Comparison of ENCODE assay signal across 20 cellular contexts in genomic region chr20:1417790-1418189, GRCh38. TPM values are rescaled to one million over a fixed set of nuclear protein-coding genes. Genes with fewer than 3 reads are reported as not detected.
A peak's percentile ranks its signal among the peaks of the same experiment; 100 is the strongest.
DNase-seq lines count a peak whose midpoint lies in the region; ATAC-seq and TF ChIP-seq lines count a peak whose summit lies in the region.
"Had no signal": no experiment of that assay in that cellular context is flagged by ENCODE, and none has a peak within 500 bp of the region (broad histone marks: within the 10 kb centered on the region; RNA-seq: fewer than 3 reads in every experiment).

No MANE protein-coding gene starts in this region.

- no peak overlapping the region for H3T11ph ChIP-seq in H9 (ENCODE audit: low read length)

- H3K27me3 ChIP-seq in GM23248 (replicated peaks; ENCODE audit: insufficient read depth) (no peaks in the 10 kb centered on the region), PC-9 (ENCODE audit: insufficient read depth, low read depth) (no peaks in the 10 kb centered on the region), H9 (ENCODE audit: insufficient read depth, low read length) (no peaks in the 10 kb centered on the region)

- no peak overlapping the region for H3K4ac ChIP-seq in H9 (ENCODE audit: low read depth, low read length)

- H3K27me3 Mint-ChIP-seq in osteocyte (ENCODE audit: unreplicated experiment) = no peaks in the 10 kb centered on the region
- peaks cover 10% of the 10 kb centered on the region for H3K27me3 Mint-ChIP-seq in H9 (ENCODE audit: low read depth)
- H3K27me3 Mint-ChIP-seq: IgD-negative memory B cell had no signal

- no peak for ATAC-seq in HG02885 (IDR thresholded peaks at IDR 0.05; ENCODE audit: poor library complexity, unreplicated experiment)

- H3K56ac ChIP-seq in H9 (ENCODE audit: insufficient read length, low read depth, low read length) = no peak overlapping the region

- H3K27ac Mint-ChIP-seq in osteocyte (ENCODE audit: unreplicated experiment) (no peak overlapping the region), H9 (no peak overlapping the region)

- no peaks in the 10 kb centered on the region for H3K23me2 ChIP-seq in H9 (ENCODE audit: insufficient read length, low read depth, low read length, poor library complexity, severe bottlenecking)

- H2AFZ ChIP-seq in GM23248 (no peak overlapping the region), PC-9 (no peak overlapping the region), H9 (ENCODE audit: low read length) (no peak overlapping the region)

- POLR2A ChIA-PET in PC-9 (lab: Charles Lee; ENCODE audit: unreplicated experiment) = interaction anchor here (0.6 to 0.9 kb wide), 2 partner anchors 25 to 56 kb away, joined by 3 read pairs; partner anchors contain the start of gene FKBP1A

- BruUV-seq in PC-9 (replicated peaks; lab: Mats Ljungman, UMichigan) = no TSS peak

- H3F3A ChIP-seq in GM23248 (ENCODE audit: insufficient read depth) = peaks cover 36% of the 10 kb centered on the region
- H3F3A ChIP-seq in PC-9 (ENCODE audit: insufficient read depth, low read depth) = peaks cover 51% of the 10 kb centered on the region

- H2BK15ac ChIP-seq in H9 (ENCODE audit: low read depth, low read length) = no peak overlapping the region

- H3K4me3 Mint-ChIP-seq in osteocyte (ENCODE audit: unreplicated experiment) (no peak overlapping the region), H9 (no peak overlapping the region)
- H3K4me3 Mint-ChIP-seq: IgD-negative memory B cell had no signal

- in situ Hi-C loops in GM23248 (cut with MboI) = no loop called here

- CTCF ChIA-PET in PC-9 (lab: Charles Lee) = no interaction called here

- H3K36me3 Mint-ChIP-seq in osteocyte (ENCODE audit: unreplicated experiment) = no peaks in the 10 kb centered on the region
- H3K36me3 Mint-ChIP-seq in H9 (ENCODE audit: insufficient read depth in 1 of 3, low read depth in 3 of 3) = peaks cover 2 to 6% (median 4%) of the 10 kb centered on the region in 3 experiments; a peak in 3 of 7 replicates
- H3K36me3 Mint-ChIP-seq: IgD-negative memory B cell had no signal

- peaks cover 27% of the 10 kb centered on the region for H3K4me1 Mint-ChIP-seq in osteocyte (ENCODE audit: unreplicated experiment)
- peaks cover 6 to 12% of the 10 kb centered on the region in 2 experiments for H3K4me1 Mint-ChIP-seq in H9

- H3K9me3 Mint-ChIP-seq in osteocyte (ENCODE audit: unreplicated experiment) (peaks cover 14% of the 10 kb centered on the region), H9 (peaks cover 17 to 37% of the 10 kb centered on the region in 2 experiments)

- peak overlapping the region; percentile 26; the same call in 1 of the 2 replicates for H3K9ac ChIP-seq in GM23248
- no peak overlapping the region for H3K9ac ChIP-seq in H9 (ENCODE audit: extremely low read depth, insufficient read length, low read length)

- H4K8ac ChIP-seq in H9 (replicated peaks; ENCODE audit: insufficient read length, low read depth, low read length) = no peak overlapping the region

- TF ChIP-seq CTCF in PC-9 (conservative IDR thresholded peaks at IDR 0.05) (no peak), osteocyte (IDR thresholded peaks at IDR 0.05) (no peak), H9 (conservative IDR thresholded peaks at IDR 0.05) (no peak)

- no peaks in the 10 kb centered on the region for H3K36me3 ChIP-seq in GM23248 (ENCODE audit: low read depth)
- no peaks in the 10 kb centered on the region for H3K36me3 ChIP-seq in PC-9 (ENCODE audit: low read depth)

- H2BK20ac ChIP-seq in H9 (ENCODE audit: low read depth, low read length, poor library complexity, severe bottlenecking) = no peak overlapping the region

- H2AK5ac ChIP-seq in H9 (ENCODE audit: insufficient read length, low read length) = no peak overlapping the region

- H3K4me2 ChIP-seq in GM23248 (ENCODE audit: unreplicated experiment) (peak overlapping the region; percentile 10), PC-9 (peak overlapping the region; percentile 50), H9 (ENCODE audit: insufficient read depth, insufficient read length, low read length) (no peak overlapping the region)

- no peak overlapping the region for H2BK12ac ChIP-seq in H9 (ENCODE audit: insufficient read length, low read depth, low read length)

- no peak overlapping the region for H3K23ac ChIP-seq in H9 (ENCODE audit: insufficient read length, low read depth, low read length)

- H3K27ac ChIP-seq in GM23248 (peak overlapping the region; percentile 86), PC-9 (peak overlapping the region; percentile 70), epithelial cell of prostate (peak overlapping the region; percentile 90), H9 (ENCODE audit: insufficient read length, low read depth, low read length) (no peak overlapping the region)
- H3K27ac ChIP-seq: C4-2B, HL-60 had no signal

- H3K18ac ChIP-seq in H9 (ENCODE audit: insufficient read length, low read depth, low read length) = no peak overlapping the region

- no peaks in the 10 kb centered on the region for H3K79me2 ChIP-seq in GM23248 (ENCODE audit: insufficient read depth)
- H3K79me2 ChIP-seq in PC-9 (ENCODE audit: low read depth) = no peaks in the 10 kb centered on the region
- H3K79me2 ChIP-seq in H9 (ENCODE audit: insufficient read depth, low read length) = no peaks in the 10 kb centered on the region

- intact Hi-C loops in PC-9 (cut with micrococcal nuclease; ENCODE audit: unreplicated experiment) = no loop called here

- no peak overlapping the region for H2BK120ac ChIP-seq in H9 (ENCODE audit: low read depth, low read length, poor library complexity, severe bottlenecking)

- H3K4me1 ChIP-seq in GM23248 (ENCODE audit: insufficient read depth) (peaks cover 44% of the 10 kb centered on the region), PC-9 (replicated peaks; ENCODE audit: insufficient read depth) (peaks cover 56% of the 10 kb centered on the region), H9 (ENCODE audit: insufficient read depth, low read length) (no peaks in the 10 kb centered on the region)

- no peaks in the 10 kb centered on the region for H4K20me1 ChIP-seq in GM23248 (ENCODE audit: insufficient read depth)
- H4K20me1 ChIP-seq in PC-9 (ENCODE audit: insufficient read depth) = no peaks in the 10 kb centered on the region
- no peaks in the 10 kb centered on the region for H4K20me1 ChIP-seq in H9 (ENCODE audit: control insufficient read depth, insufficient read depth, insufficient read length)

- H4K5ac ChIP-seq in H9 (ENCODE audit: insufficient read length, low read depth, low read length) = no peak overlapping the region

- DNase-seq in GM23248 (no peak), PC-9 (no peak), epithelial cell of prostate (ENCODE audit: low read depth, low spot score) (no peak), osteocyte (ENCODE audit: extremely low spot score, unreplicated experiment) (peak; percentile 54), foreskin melanocyte (no peak), NCI-H2171 (lab: John Stamatoyannopoulos, UW) (no peak), H9 (no peak)
- DNase-seq: ACHN; DMS79; Karpas-422; NCI-H1436 treated with DMSO at 0.1 percent for 48 hours; NCI-H2081 treated with DMSO at 0.1 percent for 48 hours; NCI-H510A; NCI-H748 treated with DMSO at 0.1 percent for 48 hours; NK-92 treated with Interleukin-12 subunit alpha and Interleukin-12 subunit beta, amount 100 ng/mL, for 24 hours; SIG-M5 had no signal

- H3K9me2 ChIP-seq in GM23248 (ENCODE audit: insufficient read depth) = no peaks in the 10 kb centered on the region
- H3K9me2 ChIP-seq in PC-9 (ENCODE audit: insufficient read depth) = no peaks in the 10 kb centered on the region

- no peak overlapping the region for H4K91ac ChIP-seq in H9 (ENCODE audit: insufficient read length, low read depth, low read length)

- H3K4me3 ChIP-seq in GM23248 = no peak overlapping the region
- H3K4me3 ChIP-seq in PC-9 = no peak overlapping the region

- no peak overlapping the region for H3K14ac ChIP-seq in H9 (ENCODE audit: insufficient read depth, low read length)

- no peak overlapping the region for H2BK5ac ChIP-seq in H9 (ENCODE audit: insufficient read length, low read length)

- no peaks in the 10 kb centered on the region for H3K79me1 ChIP-seq in H9 (ENCODE audit: insufficient read depth, low read depth, low read length, poor library complexity, severe bottlenecking)

- H3K9me3 ChIP-seq in GM23248 (ENCODE audit: low read depth) = no peaks in the 10 kb centered on the region
- peaks cover 19% of the 10 kb centered on the region for H3K9me3 ChIP-seq in PC-9 (ENCODE audit: insufficient read depth, low read depth)
- H3K9me3 ChIP-seq in H9 (ENCODE audit: control insufficient read depth, low read depth, low read length) = no peaks in the 10 kb centered on the region

RNA-seq across cellular contexts. Expression of gene FKBP1A, which starts 24.9 kb away (rescaled TPM):
- 150 and 162 TPM in 2 replicates for total RNA-seq in GM23248 (2014; rRNA removed; shearing (Covaris generic))
- polyA plus RNA-seq in GM23248 (2016; fragmentation: Nextera tagmentation; extraction: Ambion mirVana) = 844 and 887 TPM in 2 replicates
- 248 and 320 TPM in 2 replicates for total RNA-seq in PC-9 (2021)
- total RNA-seq in osteocyte = 180 and 187 TPM in 2 replicates
- total RNA-seq in H9 (2021) = 196 and 210 TPM in 2 replicates

RNA-seq across cellular contexts. Expression of gene NSFL1C, which starts 48.9 kb away (rescaled TPM):
- 22.2 and 32.0 TPM in 2 replicates for total RNA-seq in GM23248 (2014; rRNA removed; shearing (Covaris generic))
- polyA plus RNA-seq in GM23248 (2016; fragmentation: Nextera tagmentation; extraction: Ambion mirVana) = 84.2 and 88.7 TPM in 2 replicates
- total RNA-seq in PC-9 (2021) = 151 and 160 TPM in 2 replicates
- 74.6 and 80.1 TPM in 2 replicates for total RNA-seq in osteocyte
- total RNA-seq in H9 (2021) = 81.8 and 85.4 TPM in 2 replicates
